Comparison of ENCODE assay signal across 1 cellular context in genomic region chr6:44127186-44128019, GRCh38.
A peak's percentile ranks its signal among the peaks of the same experiment; 100 is the strongest.
TF ChIP-seq lines count a peak whose summit lies in the region.

Gene MRPL14, minus strand, starts transcription at chr6:44127452. Its CDS starts 10,841 bp downstream, at chr6:44116611.
Gene TMEM63B, plus strand, starts transcription at chr6:44127554. Its CDS starts 7,031 bp downstream, at chr6:44134585.

TF ChIP-seq in K562, 482 proteins besides CTCF, POLR2A, EP300 and RAD21 (continued from another document and continues in another):
- TF ChIP-seq VEZF1 (CRISPR knock-in tag; IDR thresholded peaks at IDR 0.05) (peak; percentile 98), MITF (IDR thresholded peaks at IDR 0.05) (0 out of 2 replicates have a peak, but pooled peaks have one; percentile 10), POU5F1 (IDR thresholded peaks at IDR 0.05; ENCODE audit: borderline replicate concordance, low read depth, low read length, partially characterized antibody) (peak; percentile 31), HMGXB4 (CRISPR knock-in tag; IDR thresholded peaks at IDR 0.05) (0 out of 2 replicates have a peak, but pooled peaks have one; percentile 52), ZHX1 (conservative IDR thresholded peaks at IDR 0.05; ENCODE audit: low read length) (no peak), ADNP (tag; IDR thresholded peaks at IDR 0.05) (no peak), USF1 (CRISPR knock-in tag; IDR thresholded peaks at IDR 0.05) (peak; percentile 55), ZBTB33 (CRISPR knock-in tag; IDR thresholded peaks at IDR 0.05) (peak; percentile 34; the same call in 1 of the 2 replicates), MBD2 (IDR thresholded peaks at IDR 0.05; ENCODE audit: borderline replicate concordance, low read depth) (0 out of 2 replicates have a peak, but pooled peaks have one; percentile 36), FOXP1 (CRISPR knock-in tag; IDR thresholded peaks at IDR 0.05) (peak; percentile 74; the same call in 1 of the 2 replicates), ZFP36 (IDR thresholded peaks at IDR 0.05; ENCODE audit: low read depth, low read length, partially characterized antibody) (no peak), HNRNPL (IDR thresholded peaks at IDR 0.05; ENCODE audit: low read depth, low read length) (0 out of 2 replicates have a peak, but pooled peaks have one; percentile 30), CREM (IDR thresholded peaks at IDR 0.05; ENCODE audit: low read depth) (peak; percentile 25; the same call in 1 of the 2 replicates), ETS1 (conservative IDR thresholded peaks at IDR 0.05; ENCODE audit: control insufficient read depth, low read depth, low read length) (peak; percentile 78; the same call in 1 of the 2 replicates), CGGBP1 (CRISPR knock-in tag; IDR thresholded peaks at IDR 0.05) (peak; percentile 47; the same call in 1 of the 2 replicates), GATAD2A (IDR thresholded peaks at IDR 0.05) (0 out of 2 replicates have a peak, but pooled peaks have one; percentile 10), NFYB (IDR thresholded peaks at IDR 0.05; ENCODE audit: extremely low read depth, insufficient read length) (no peak), POLR2G (IDR thresholded peaks at IDR 0.05; ENCODE audit: low read depth, low read length) (peak; percentile 91), GMEB1 (CRISPR knock-in tag; IDR thresholded peaks at IDR 0.05) (peak; percentile 90), MEIS2 (IDR thresholded peaks at IDR 0.05; ENCODE audit: partially characterized antibody) (peak; percentile 84), TAF1 (IDR thresholded peaks at IDR 0.05; ENCODE audit: control insufficient read depth, extremely low read depth, insufficient read depth, low read length, severe bottlenecking) (peak; percentile 76), TCF7L2 (IDR thresholded peaks at IDR 0.05; ENCODE audit: low read depth, low read length) (no peak), ZEB2 (IDR thresholded peaks at IDR 0.05) (no peak), ZBTB2 (IDR thresholded peaks at IDR 0.05) (peak; percentile 22; the same call in 1 of the 2 replicates), ZBTB7A (IDR thresholded peaks at IDR 0.05; ENCODE audit: borderline replicate concordance, control insufficient read depth, low read depth, low read length) (peak; percentile 95), NRF1 (conservative IDR thresholded peaks at IDR 0.05 in 1 of 2, IDR thresholded peaks at IDR 0.05 in 1 of 2) (peak; percentile 92 to 93), THAP7 (CRISPR knock-in tag; IDR thresholded peaks at IDR 0.05) (no peak), HDAC1 (IDR thresholded peaks at IDR 0.05) (peak; percentile 14 to 35; a peak in 1 of 4 replicates), THRB (CRISPR knock-in tag; conservative IDR thresholded peaks at IDR 0.05) (no peak), POLR2B (IDR thresholded peaks at IDR 0.05; ENCODE audit: low read depth, partially characterized antibody) (peak; percentile 83), ZFX (CRISPR knock-in tag; IDR thresholded peaks at IDR 0.05) (peak; percentile 89), ZNF398 (CRISPR knock-in tag; IDR thresholded peaks at IDR 0.05) (no peak), CHD1 (IDR thresholded peaks at IDR 0.05; ENCODE audit: low read length) (peak; percentile 17), SNIP1 (IDR thresholded peaks at IDR 0.05; ENCODE audit: low read depth) (peak; percentile 69; the same call in 1 of the 2 replicates)
